Comparison of ENCODE assay signal across 29 cellular contexts in genomic region chr22:46234851-46235437, GRCh38. TPM values are rescaled to one million over a fixed set of nuclear protein-coding genes. Genes with fewer than 3 reads are reported as not detected.
"Had no signal": no experiment of that assay in that cellular context is flagged by ENCODE, and none has a peak within 500 bp of the region (broad histone marks: within the 10 kb centered on the region; RNA-seq: fewer than 3 reads in every experiment).

No MANE protein-coding gene starts in this region.

- H3K27ac ChIP-seq: breast epithelium, SJSA1 had no signal

- ATAC-seq: activated CD4-positive, CD25-positive, alpha-beta regulatory T cell treated with anti-CD3 and anti-CD28 coated beads, Interleukin-2, amount 50 U/mL, for 24 hours; activated CD8-positive, alpha-beta T cell treated with anti-CD3 and anti-CD28 coated beads for 36 hours; activated T-cell treated with anti-CD3 and anti-CD28 coated beads, Interleukin-2, amount 50 U/mL, for 72 hours; PC-3; SK-N-SH treated with all-trans-retinoic acid at 6 μM for 48 hours had no signal

- H3K4me1 ChIP-seq: breast epithelium, SJSA1 had no signal

- DNase-seq: activated CD4-positive, alpha-beta T cell treated with anti-CD3 and anti-CD28 coated beads for 4 hours; activated CD8-positive, alpha-beta memory T cell treated with anti-CD3 and anti-CD28 coated beads, Interleukin-2, amount 50 U/mL, for 4 hours; activated CD8-positive, alpha-beta T cell treated with anti-CD3 and anti-CD28 coated beads for 36 hours; activated naive CD4-positive, alpha-beta T cell treated with anti-CD3 and anti-CD28 coated beads, Interleukin-2, amount 50 U/mL, for 16 hours; activated naive CD8-positive, alpha-beta T cell treated with anti-CD3 and anti-CD28 coated beads, Interleukin-2, amount 10 ng/mL, durations not matched to agents 7 days and 5 days; activated T-cell treated with anti-CD3 and anti-CD28 coated beads, Interleukin-2, amount 50 U/mL, for 72 hours; aorta; central memory CD4-positive, alpha-beta T cell; Kasumi-1; KBM-7; NCI-H1048; NCI-H1417; NCI-H2029; NCI-H2107; NCI-H2171 treated with DMSO at 0.1 percent for 48 hours; NCI-H226; NCI-H510A; NCI-H526 treated with DMSO at 0.1 percent for 48 hours; NK-92 treated with Interleukin-12 subunit alpha and Interleukin-12 subunit beta, amount 100 ng/mL, for 24 hours; PC-3; SHP77; SW 1271 had no signal

- FAIRE-seq: RCC 7860, TTC549 had no signal

- H3K36me3 ChIP-seq: breast epithelium, SJSA1 had no signal

- H3K4me3 ChIP-seq: breast epithelium, SJSA1 had no signal

- H3K9me3 ChIP-seq: breast epithelium, SJSA1 had no signal

- H3K27me3 ChIP-seq: breast epithelium, SJSA1 had no signal

RNA-seq across cellular contexts. Expression of gene PKDREJ, which starts 28.2 kb away (rescaled TPM):
- total RNA-seq: activated CD8-positive, alpha-beta T cell treated with anti-CD3 and anti-CD28 coated beads for 36 hours; activated naive CD8-positive, alpha-beta T cell treated with anti-CD3 and anti-CD28 coated beads, Interleukin-2, amount 10 ng/mL, durations not matched to agents 7 days and 5 days; activated T-cell treated with anti-CD3 and anti-CD28 coated beads, Interleukin-2, amount 50 U/mL, for 72 hours; M059J; PC-3; SJSA1 had no signal
